ENCODE assay signal across 8 cellular contexts in the genomic region with DNA sequence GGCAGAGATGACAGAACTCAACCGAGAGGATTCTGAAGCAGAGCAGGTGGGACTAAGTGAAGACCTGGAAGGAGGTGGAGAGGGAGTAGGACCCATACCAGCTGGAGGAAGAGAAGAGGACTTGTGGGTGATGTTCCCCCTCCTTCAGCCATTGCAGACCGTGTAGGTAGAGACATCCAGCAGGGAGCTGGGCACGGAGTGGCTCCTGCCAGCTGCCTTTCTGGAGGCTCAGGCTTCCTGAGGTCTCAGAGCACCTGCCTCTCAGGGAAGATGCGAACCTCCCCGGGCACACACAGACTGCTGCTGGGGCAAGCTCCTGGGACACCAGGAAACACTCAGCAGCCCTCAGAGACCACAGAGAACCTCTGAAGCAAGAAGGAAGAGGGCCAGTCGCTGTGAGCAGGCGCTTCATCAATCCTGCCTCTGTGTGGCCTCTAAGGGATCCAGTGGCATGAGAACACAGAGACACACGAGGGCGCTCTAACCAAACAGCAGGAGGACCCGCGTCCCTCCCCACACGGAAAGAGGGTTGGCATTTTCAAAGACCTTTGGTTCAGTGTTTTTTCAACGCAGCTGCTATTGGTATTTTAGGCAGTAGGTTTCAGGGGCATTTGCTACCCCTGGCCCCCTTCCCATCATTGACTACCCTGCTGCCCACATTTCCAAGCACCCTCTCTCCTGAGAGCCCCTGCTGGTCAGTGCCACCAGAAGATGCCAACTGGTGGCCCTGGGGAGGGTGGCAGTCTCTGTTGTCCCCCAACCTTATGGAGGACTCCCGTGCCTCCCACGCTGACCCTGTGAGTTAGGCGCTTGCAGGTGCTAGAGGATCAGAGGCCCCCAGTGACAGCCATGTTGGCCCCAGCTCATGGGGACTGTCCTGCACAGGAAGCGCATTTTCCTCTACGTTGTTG.
DNase-seq lines count a peak whose midpoint lies in the region; ATAC-seq, FAIRE-seq and TF ChIP-seq lines count a peak whose summit lies in the region.

No MANE protein-coding gene starts in this region.

- no peak overlapping the region for H3K9ac ChIP-seq in kidney (ENCODE audit: low read length in 2 of 2)

- peaks cover 0 to 6% of the 10 kb centered on the region in 2 donors for H3K4me1 ChIP-seq in kidney (ENCODE audit: control insufficient read depth in 1 of 2, insufficient read depth in 1 of 2, low read depth in 1 of 2, low read length in 2 of 2)

- no peak overlapping the region for H3K27ac Mint-ChIP-seq in activated B cell treated with CpG ODN at 0.5 μM for 24 hours

- peak; percentile 86 for DNase-seq in Daoy (ENCODE audit: low read depth)
- peak; percentile 76 for DNase-seq in NCI-H2196 treated with DMSO at 0.1 percent for 48 hours (lab: John Stamatoyannopoulos, UW; ENCODE audit: unreplicated experiment)
- DNase-seq in activated B cell treated with CpG ODN at 0.5 μM for 24 hours = peak; percentile 63
- DNase-seq in cardiac fibroblast (ENCODE audit: low read depth in 2 of 2) = peak; percentile 88
- peak; percentile 86 for DNase-seq in kidney
- peak; percentile 72 for DNase-seq in stimulated activated CD4-positive, alpha-beta T cell treated with anti-CD3 and anti-CD28 coated beads, Interleukin-1b, Interleukin-23, amount 100 ng/mL, for 48 hours

- H3K9me3 Mint-ChIP-seq in activated B cell treated with CpG ODN at 0.5 μM for 24 hours = no peaks in the 10 kb centered on the region

- peaks cover 23% of the 10 kb centered on the region for H3K4me1 Mint-ChIP-seq in activated B cell treated with CpG ODN at 0.5 μM for 24 hours

- CTCF ChIA-PET in activated B cell treated with CpG ODN at 0.5 μM for 24 hours (lab: Charles Lee) = interaction anchor here (0.6 to 5.3 kb wide), 33 partner anchors 8 to 599 kb away, joined by 3 to 71 read pairs (median 4); no protein-coding TSS in a partner anchor

- no peaks in the 10 kb centered on the region for H3K27me3 Mint-ChIP-seq in activated B cell treated with CpG ODN at 0.5 μM for 24 hours

- H3K4me3 ChIP-seq in cardiac fibroblast (replicated peaks in 1 of 2; ENCODE audit: low read depth in 2 of 2, low read length in 2 of 2) = no peak overlapping the region
- no peak overlapping the region for H3K4me3 ChIP-seq in kidney (ENCODE audit: low read length in 2 of 2)

- intact Hi-C loops in activated B cell treated with CpG ODN at 0.5 μM for 24 hours (cut with micrococcal nuclease) = loop anchor here (1.0 to 2.0 kb wide), 10 partner anchors 58 to 599 kb away; no protein-coding TSS in a partner anchor
- intact Hi-C loops in kidney (cut with DNase I) = no loop called here

- TF ChIP-seq CTCF in activated B cell treated with CpG ODN at 0.5 μM for 24 hours (IDR thresholded peaks at IDR 0.05) (peak; percentile 70), cardiac fibroblast (IDR thresholded peaks at IDR 0.05; ENCODE audit: low read depth, low read length) (peak; percentile 94), kidney (IDR thresholded peaks at IDR 0.05; ENCODE audit: borderline replicate concordance, extremely low read depth, insufficient read depth) (peak; percentile 89)

- H3K4me3 Mint-ChIP-seq in activated B cell treated with CpG ODN at 0.5 μM for 24 hours = no peak overlapping the region

- peak; percentile 77 for ATAC-seq in HG02943 (IDR thresholded peaks at IDR 0.05; ENCODE audit: low read depth, unreplicated experiment)
- peak; percentile 96 for ATAC-seq in activated B cell treated with CpG ODN at 0.5 μM for 24 hours (ENCODE audit: low read depth)
- no peak for ATAC-seq in GM19328 (IDR thresholded peaks at IDR 0.05; ENCODE audit: unreplicated experiment)

- H3K9me3 ChIP-seq in kidney (ENCODE audit: control insufficient read depth in 1 of 2, low read length in 2 of 2) = no peaks in the 10 kb centered on the region

- FAIRE-seq in kidney (lab: Jason Lieb, UNC) = no peak

- H3K36me3 Mint-ChIP-seq in activated B cell treated with CpG ODN at 0.5 μM for 24 hours (ENCODE audit: low read depth) = peaks cover 19% of the 10 kb centered on the region

- POLR2A ChIA-PET in activated B cell treated with CpG ODN at 0.5 μM for 24 hours (lab: Charles Lee) = interaction anchor here (0.8 to 1.5 kb wide), 6 partner anchors 99 to 318 kb away, joined by 3 to 6 read pairs (median 4); no protein-coding TSS in a partner anchor

- no peaks in the 10 kb centered on the region for H3K36me3 ChIP-seq in kidney (ENCODE audit: control insufficient read depth in 1 of 2, insufficient read depth in 2 of 2, low read length in 2 of 2)

- no peak overlapping the region for H3K27ac ChIP-seq in kidney (ENCODE audit: low read depth in 2 of 2, low read length in 2 of 2)
